17 cellular contexts compared by ENCODE assay signal in genomic region chr12:79591988-79592387, GRCh38.
DNase-seq lines count a peak whose midpoint lies in the region; ATAC-seq, FAIRE-seq and TF ChIP-seq lines count a peak whose summit lies in the region.
"Had no signal": no experiment of that assay in that cellular context is flagged by ENCODE, and none has a peak within 500 bp of the region (broad histone marks: within the 10 kb centered on the region; RNA-seq: fewer than 3 reads in every experiment).

No MANE protein-coding gene starts in this region.

- TF ChIP-seq EP300 in A549 (IDR thresholded peaks at IDR 0.05), result no peak

- H3K9me1 ChIP-seq in IMR-90 (ENCODE audit: insufficient read depth, low read length), result peaks cover 2% of the 10 kb centered on the region; the same call in 1 of the 2 replicates

- H2AK5ac ChIP-seq in IMR-90 (ENCODE audit: low read depth, low read length), result no peak overlapping the region

- no peak overlapping the region for H4K91ac ChIP-seq in IMR-90 (ENCODE audit: insufficient read depth, low read depth, low read length)

- WGBS in A549 (ENCODE audit: missing lambda C conversion rate), result 68% methylated on average over 1 of the region's 1 CpG
- no CpG with 5 or more reads among the region's 1 CpG for WGBS in IMR-90 (ENCODE audit: extremely low coverage in 2 of 2, insufficient read length in 1 of 2), 2 experiments
- 78 to 88% (median 84%) methylated on average over 1 of the region's 1 CpG for WGBS in spleen, 5 donors

- no peak overlapping the region for H2AFZ ChIP-seq in IMR-90 (replicated peaks; ENCODE audit: low read length, poor library complexity)

- TF ChIP-seq POLR2A in A549 (IDR thresholded peaks at IDR 0.05; ENCODE audit: low read length) (no peak), IMR-90 (IDR thresholded peaks at IDR 0.05; ENCODE audit: low read depth, low read length) (no peak), spleen (IDR thresholded peaks at IDR 0.05) (no peak)

- peaks cover 8% of the 10 kb centered on the region in 2 experiments; a peak in 3 of 4 replicates for H3K79me1 ChIP-seq in IMR-90 (ENCODE audit: low read depth in 1 of 2, low read length in 2 of 2)

- H2AK9ac ChIP-seq in IMR-90 (replicated peaks; ENCODE audit: low read depth, low read length, poor library complexity), result no peak overlapping the region

- H2BK5ac ChIP-seq in IMR-90 (ENCODE audit: low read depth, low read length, poor library complexity, severe bottlenecking), result no peak overlapping the region

- H3K18ac ChIP-seq in IMR-90 (ENCODE audit: low read depth, low read length), result no peak overlapping the region

- peak; percentile 59 for FAIRE-seq in A549 (lab: Jason Lieb, UNC)
- peak; percentile 31 for FAIRE-seq in colon (lab: Jason Lieb, UNC)
- peak; percentile 71 for FAIRE-seq in islet of Langerhans (lab: Jason Lieb, UNC)
- FAIRE-seq: GM12891, H1 had no signal

- H2BK15ac ChIP-seq in IMR-90 (ENCODE audit: low read depth, low read length), result no peak overlapping the region

- POLR2A ChIA-PET in A549 (lab: Yijun Ruan, JAX), result no interaction called here
- POLR2A ChIA-PET in IMR-90 (lab: Charles Lee; ENCODE audit: unreplicated experiment), result no interaction called here

- TF ChIP-seq CTCF in A549 (IDR thresholded peaks at IDR 0.05) (no peak), IMR-90 (conservative IDR thresholded peaks at IDR 0.05; ENCODE audit: low read depth, low read length) (no peak), spleen (IDR thresholded peaks at IDR 0.05 in 8 of 11, conservative IDR thresholded peaks at IDR 0.05 in 3 of 11) (no peak)

- no peak for ATAC-seq in A549
- no peak for ATAC-seq in IMR-90 (ENCODE audit: low read depth)
- no peak for ATAC-seq in GM21529 (IDR thresholded peaks at IDR 0.05; ENCODE audit: unreplicated experiment)

- no peak overlapping the region for H4K5ac ChIP-seq in IMR-90 (ENCODE audit: low read depth, low read length)

- DNase-seq in A549 (ENCODE audit: low read depth in 1 of 2, low spot score in 1 of 2) (no peak), IMR-90 (peak; percentile 14), activated gamma-delta T cell (lab: John Stamatoyannopoulos, UW) (no peak), islet precursor cell (no peak), spleen (no peak)
- DNase-seq: 8988T; ACHN; CD4-positive, CD25-positive, alpha-beta regulatory T cell; HCEC 1CT; HFFc6 had no signal

- H3K4me2 ChIP-seq in A549 (no peak overlapping the region), IMR-90 (ENCODE audit: low read depth, low read length) (no peak overlapping the region)
- H3K4me2 ChIP-seq: BLaER1 treated with 17β-estradiol and CSF1 and Interleukin-3, amounts not matched to agents 10 nM and 100 nM had no signal

- H3K9ac ChIP-seq in IMR-90 (ENCODE audit: low read depth, low read length), result no peak overlapping the region
- H3K9ac ChIP-seq: BLaER1 treated with 17β-estradiol and CSF1 and Interleukin-3, amounts not matched to agents 10 nM and 100 nM had no signal

- H3K9me3 ChIP-seq in A549 (no peaks in the 10 kb centered on the region), IMR-90 (ENCODE audit: control insufficient read depth, insufficient read depth, low read length) (no peaks in the 10 kb centered on the region), spleen (no peaks in the 10 kb centered on the region)
- H3K9me3 ChIP-seq: BLaER1 treated with 17β-estradiol and CSF1 and Interleukin-3, amounts not matched to agents 10 nM and 100 nM had no signal

- H3K27me3 ChIP-seq in IMR-90 (ENCODE audit: control insufficient read depth, insufficient read depth, low read length) (no peaks in the 10 kb centered on the region), spleen (replicated peaks in 1 of 7) (no peaks in the 10 kb centered on the region)
- H3K27me3 ChIP-seq: BLaER1 treated with 17β-estradiol and CSF1 and Interleukin-3, amounts not matched to agents 10 nM and 100 nM had no signal

- no peak for TF ChIP-seq RAD21 in A549 (conservative IDR thresholded peaks at IDR 0.05 in 1 of 2, IDR thresholded peaks at IDR 0.05 in 1 of 2)
- TF ChIP-seq RAD21 in IMR-90 (IDR thresholded peaks at IDR 0.05; ENCODE audit: low read length), result no peak

- no peaks in the 10 kb centered on the region for H4K20me1 ChIP-seq in IMR-90 (ENCODE audit: insufficient read depth, low read length)
- H4K20me1 ChIP-seq: BLaER1 treated with 17β-estradiol and CSF1 and Interleukin-3, amounts not matched to agents 10 nM and 100 nM had no signal

- H3K4me3 ChIP-seq in A549 (no peak overlapping the region), IMR-90 (ENCODE audit: insufficient read depth, low read depth, low read length) (no peak overlapping the region), spleen (no peak overlapping the region)
- H3K4me3 ChIP-seq: BLaER1 treated with 17β-estradiol and CSF1 and Interleukin-3, amounts not matched to agents 10 nM and 100 nM had no signal

- intact Hi-C loops in IMR-90 (cut with micrococcal nuclease) (no loop called here), spleen (cut with DNase I; ENCODE audit: low total_unique reads) (no loop called here)

- no peak overlapping the region for H3K4ac ChIP-seq in IMR-90 (ENCODE audit: low read depth, low read length)

- CTCF ChIA-PET in A549 (lab: Yijun Ruan, JAX) (interaction anchor here (1.5 kb wide), 1 partner anchor 44 kb away, joined by 3 read pairs; no protein-coding TSS in a partner anchor), IMR-90 (lab: Yijun Ruan, JAX) (no interaction called here)

- H2BK120ac ChIP-seq in IMR-90 (ENCODE audit: low read depth, low read length), result no peak overlapping the region

- H3K56ac ChIP-seq in IMR-90 (ENCODE audit: extremely low read depth, insufficient read depth, low read length), result no peak overlapping the region

- H3K4me1 ChIP-seq in A549 (peaks cover 12% of the 10 kb centered on the region; the same call in 2 of the 3 replicates), IMR-90 (ENCODE audit: control insufficient read depth, insufficient read depth, low read length) (no peaks in the 10 kb centered on the region), spleen (no peaks in the 10 kb centered on the region)

- in situ Hi-C loops in IMR-90 (cut with MboI; ENCODE audit: low sequenced_read_pairs), result no loop called here

- no peaks in the 10 kb centered on the region; the same call in 1 of the 2 replicates for H3K36me3 ChIP-seq in IMR-90 (ENCODE audit: control insufficient read depth, insufficient read depth, low read length)
- peaks cover 0 to 28% (median 0%) of the 10 kb centered on the region in 6 donors for H3K36me3 ChIP-seq in spleen

- H4K8ac ChIP-seq in IMR-90 (ENCODE audit: low read depth in 2 of 2, low read length in 2 of 2), result no peak overlapping the region

- BruUV-seq in IMR-90 (replicated peaks; lab: Mats Ljungman, UMichigan), result no TSS peak

- no peak overlapping the region for H2BK20ac ChIP-seq in IMR-90 (ENCODE audit: low read depth, low read length)

- H3K27ac ChIP-seq in A549 (no peak overlapping the region), IMR-90 (ENCODE audit: insufficient read depth, low read length) (no peak overlapping the region), spleen (no peak overlapping the region)
- H3K27ac ChIP-seq: BLaER1 treated with 17β-estradiol and CSF1 and Interleukin-3, amounts not matched to agents 10 nM and 100 nM; HL-60 had no signal

- no peak overlapping the region for H3K23ac ChIP-seq in IMR-90 (ENCODE audit: low read depth, low read length)

- dilution Hi-C loops in IMR-90 (cut with HindIII; ENCODE audit: low sequenced_read_pairs, unreplicated experiment), result no loop called here

- H3K14ac ChIP-seq in IMR-90 (replicated peaks; ENCODE audit: low read depth, low read length), result no peak overlapping the region

TF ChIP-seq in A549, 52 proteins besides CTCF, POLR2A, EP300 and RAD21:
- TF ChIP-seq MYC (IDR thresholded peaks at IDR 0.05; ENCODE audit: borderline replicate concordance, low read length) (no peak), ZFP36 (IDR thresholded peaks at IDR 0.05; ENCODE audit: borderline replicate concordance, partially characterized antibody) (no peak), FOSL2 (IDR thresholded peaks at IDR 0.05) (no peak), FOSL2 (CRISPR knock-in tag; IDR thresholded peaks at IDR 0.05) (peak; percentile 60), BHLHE40 (IDR thresholded peaks at IDR 0.05; ENCODE audit: low read depth, low read length) (no peak)

TF ChIP-seq in IMR-90, 13 proteins besides CTCF, POLR2A, EP300 and RAD21:
- TF ChIP-seq RCOR1 (IDR thresholded peaks at IDR 0.05; ENCODE audit: insufficient replicate concordance, low read length), result no peak
- TF ChIP-seq MXI1 (IDR thresholded peaks at IDR 0.05; ENCODE audit: borderline replicate concordance, low read depth, low read length), result no peak
- no peak for TF ChIP-seq RFX5 (IDR thresholded peaks at IDR 0.05; ENCODE audit: low read depth, low read length)
- TF ChIP-seq FOS (IDR thresholded peaks at IDR 0.05; ENCODE audit: low read depth, low read length), result peak; percentile 12; the same call in 1 of the 2 replicates
- no peak for TF ChIP-seq NFE2L2 (IDR thresholded peaks at IDR 0.05; ENCODE audit: low read depth, low read length)
- TF ChIP-seq MAZ (IDR thresholded peaks at IDR 0.05; ENCODE audit: borderline replicate concordance, low read depth, low read length), result no peak
